ENCODE assay signal across 22 cellular contexts in genomic region chr10:71538608-71539260, GRCh38.
DNase-seq lines count a peak whose midpoint lies in the region; ATAC-seq and TF ChIP-seq lines count a peak whose summit lies in the region.
"Had no signal": no experiment of that assay in that cellular context is flagged by ENCODE, and none has a peak within 500 bp of the region (broad histone marks: within the 10 kb centered on the region; RNA-seq: fewer than 3 reads in every experiment).

No MANE protein-coding gene starts in this region.

- CTCF ChIA-PET in RWPE1 (lab: Yijun Ruan, JAX): no interaction called here

- H3K27ac ChIP-seq in RWPE1: no peak overlapping the region
- H3K27ac ChIP-seq: A549, SJCRH30 had no signal

- peak; percentile 20 for DNase-seq in Right ventricle myocardium inferior (ENCODE audit: missing footprints)
- DNase-seq in left ventricle myocardium superior: no peak
- DNase-seq in RWPE1 (ENCODE audit: low spot score): peak; percentile 18
- no peak for DNase-seq in germinal center (ENCODE audit: low spot score)
- no peak for DNase-seq in AML-193 (lab: John Stamatoyannopoulos, UW)
- DNase-seq: BE2C, Calu3, DND-41, KBM-7, MV-4-11, NCI-H1105, NCI-H146, NCI-H1930, NCI-H2107, NCI-H446, NCI-H524 treated with DMSO at 0.1 percent for 48 hours, NCI-H774, SJCRH30 had no signal

- POLR2A ChIA-PET in RWPE1 (lab: Yijun Ruan, JAX; ENCODE audit: low non-redundant PET): no interaction called here

- TF ChIP-seq CTCF in RWPE1 (conservative IDR thresholded peaks at IDR 0.05; ENCODE audit: low read depth): no peak

- intact Hi-C loops in Right ventricle myocardium inferior (cut with DNase I): no loop called here
- intact Hi-C loops in left ventricle myocardium superior (cut with micrococcal nuclease): no loop called here

- ATAC-seq in Right ventricle myocardium inferior (no peak), left ventricle myocardium superior (no peak), esophagus mucosa (peak; percentile 75), HG03432 (IDR thresholded peaks at IDR 0.05; ENCODE audit: unreplicated experiment) (no peak)
- ATAC-seq: A549, SK-N-SH treated with all-trans-retinoic acid at 6 μM for 48 hours had no signal

Comparison
In these comparisons a context has a peak if more than half of its experiments do, and no peak if none do; other contexts are left out.
1. DNase-seq: peak in Right ventricle myocardium inferior (single experiment) and RWPE1 (single experiment); none in left ventricle myocardium superior (single experiment), germinal center (single experiment) and AML-193 (0 of 2).